Comparison of ENCODE assay signal across 8 cellular contexts in genomic region chrX:40171513-40172168, GRCh38.
DNase-seq lines count a peak whose midpoint lies in the region; ATAC-seq, FAIRE-seq and TF ChIP-seq lines count a peak whose summit lies in the region.

No MANE protein-coding gene starts in this region.

- H3K4me3 ChIP-seq in DND-41 (ENCODE audit: low read depth in 1 of 2, low read length in 2 of 2) (peak overlapping the region; percentile 12 to 51; a peak in 3 of 4 replicates), PC-3 (ENCODE audit: low read length) (peak overlapping the region; percentile 67), breast epithelium (peak overlapping the region; percentile 46 to 70 (median 50))

- H3K4me2 ChIP-seq in DND-41 (ENCODE audit: insufficient read depth, low read length) (peak overlapping the region; percentile 73), PC-3 (ENCODE audit: low read length) (peak overlapping the region; percentile 91)

- H3K9me2 ChIP-seq in PC-3 (replicated peaks; ENCODE audit: low read length): no peaks in the 10 kb centered on the region

- DNase-seq in DND-41 (no peak), PC-3 (peak; percentile 36), breast epithelium (ENCODE audit: low spot score in 2 of 2) (no peak), DMS114 treated with DMSO at 0.1 percent for 48 hours (lab: John Stamatoyannopoulos, UW; ENCODE audit: unreplicated experiment) (no peak), NCI-H1436 treated with DMSO at 0.1 percent for 48 hours (lab: John Stamatoyannopoulos, UW) (no peak), frontal cortex (ENCODE audit: low spot score in 2 of 2) (no peak)
- DNase-seq in stimulated activated naive CD8-positive, alpha-beta T cell treated with anti-CD3 and anti-CD28 coated beads, Interleukin-15, amount 100 ng/mL, for 72 hours: peak; percentile 39 to 42

- ATAC-seq in DND-41 (ENCODE audit: insufficient read depth, low read depth): no peak
- ATAC-seq in PC-3: peak; percentile 11
- ATAC-seq in stimulated activated naive CD8-positive, alpha-beta T cell treated with anti-CD3 and anti-CD28 coated beads, Interleukin-15, amount 100 ng/mL, for 72 hours: no peak

- H4K20me1 ChIP-seq in DND-41 (ENCODE audit: insufficient read depth, low read length) (no peaks in the 10 kb centered on the region; the same call in 1 of the 2 replicates), PC-3 (ENCODE audit: low read length) (no peaks in the 10 kb centered on the region)

- H3K4me3 Mint-ChIP-seq in stimulated activated naive CD8-positive, alpha-beta T cell treated with anti-CD3 and anti-CD28 coated beads, Interleukin-15, amount 100 ng/mL, for 72 hours: peak overlapping the region; percentile 94 to 95

- H3K27me3 ChIP-seq in DND-41 (ENCODE audit: insufficient read depth, low read length, poor library complexity) (peaks cover 13% of the 10 kb centered on the region), PC-3 (ENCODE audit: low read length) (no peaks in the 10 kb centered on the region), breast epithelium (peaks cover 0 to 93% of the 10 kb centered on the region in 2 donors), layer of hippocampus (ENCODE audit: control insufficient read depth, insufficient read depth, low read length) (no peaks in the 10 kb centered on the region)

- no peaks in the 10 kb centered on the region for H3K27me3 Mint-ChIP-seq in stimulated activated naive CD8-positive, alpha-beta T cell treated with anti-CD3 and anti-CD28 coated beads, Interleukin-15, amount 100 ng/mL, for 72 hours

- CTCF ChIA-PET in PC-3 (lab: Charles Lee): interaction anchor here (0.5 kb wide), 1 partner anchor 96 kb away, joined by 5 read pairs; no protein-coding TSS in a partner anchor

- H3K27ac Mint-ChIP-seq in stimulated activated naive CD8-positive, alpha-beta T cell treated with anti-CD3 and anti-CD28 coated beads, Interleukin-15, amount 100 ng/mL, for 72 hours: peak overlapping the region; percentile 95 to 99

- BruUV-seq in PC-3 (replicated peaks; lab: Mats Ljungman, UMichigan): no TSS peak

- no peak overlapping the region for H3K27ac ChIP-seq in DND-41 (ENCODE audit: low read length)
- H3K27ac ChIP-seq in PC-3 (ENCODE audit: low read length): peak overlapping the region; percentile 38
- peak overlapping the region; percentile 83 to 97 for H3K27ac ChIP-seq in breast epithelium
- peak overlapping the region; percentile 38 for H3K27ac ChIP-seq in layer of hippocampus (ENCODE audit: low read depth, low read length)

- H3F3A ChIP-seq in PC-3 (ENCODE audit: low read length, unreplicated experiment): no peaks in the 10 kb centered on the region

- H3K9me3 ChIP-seq in DND-41 (ENCODE audit: insufficient read depth, low read length, severe bottlenecking) (no peaks in the 10 kb centered on the region), PC-3 (ENCODE audit: low read length) (no peaks in the 10 kb centered on the region), breast epithelium (peaks cover 0 to 5% of the 10 kb centered on the region in 2 donors)

- TF ChIP-seq CTCF in DND-41 (IDR thresholded peaks at IDR 0.05; ENCODE audit: borderline replicate concordance, extremely low read depth, low read length, poor library complexity, severe bottlenecking) (no peak), PC-3 (conservative IDR thresholded peaks at IDR 0.05; ENCODE audit: low read depth, low read length) (no peak), breast epithelium (IDR thresholded peaks at IDR 0.05) (no peak)

- intact Hi-C loops in PC-3 (cut with micrococcal nuclease) (loop anchor here (5.0 to 10.0 kb wide), 4 partner anchors 64 to 439 kb away; no protein-coding TSS in a partner anchor), breast epithelium (cut with DNase I; ENCODE audit: low total_unique reads) (no loop called here)

- H3K36me3 ChIP-seq in DND-41 (ENCODE audit: insufficient read depth, low read length) (no peaks in the 10 kb centered on the region), PC-3 (ENCODE audit: low read depth, low read length) (no peaks in the 10 kb centered on the region), breast epithelium (no peaks in the 10 kb centered on the region)

- no peaks in the 10 kb centered on the region for H3K9me3 Mint-ChIP-seq in stimulated activated naive CD8-positive, alpha-beta T cell treated with anti-CD3 and anti-CD28 coated beads, Interleukin-15, amount 100 ng/mL, for 72 hours

- H3K79me2 ChIP-seq in DND-41 (ENCODE audit: insufficient read depth, low read length) (peaks cover 19% of the 10 kb centered on the region), PC-3 (ENCODE audit: low read length) (no peaks in the 10 kb centered on the region; the same call in 1 of the 2 replicates)

- H3K4me1 Mint-ChIP-seq in stimulated activated naive CD8-positive, alpha-beta T cell treated with anti-CD3 and anti-CD28 coated beads, Interleukin-15, amount 100 ng/mL, for 72 hours: peaks cover 48% of the 10 kb centered on the region

- POLR2A ChIA-PET in PC-3 (lab: Charles Lee; ENCODE audit: unreplicated experiment): no interaction called here

- H3K9ac ChIP-seq in DND-41 (ENCODE audit: low read depth, low read length) (peak overlapping the region; percentile 63), PC-3 (ENCODE audit: low read length) (peak overlapping the region; percentile 62)

- no peak for FAIRE-seq in frontal cortex (lab: Jason Lieb, UNC)

- H3K4me1 ChIP-seq in DND-41 (ENCODE audit: insufficient read depth, low read length): peaks cover 53% of the 10 kb centered on the region
- H3K4me1 ChIP-seq in PC-3 (ENCODE audit: insufficient read depth, low read length): peaks cover 52% of the 10 kb centered on the region
- H3K4me1 ChIP-seq in breast epithelium: no peaks in the 10 kb centered on the region

- TF ChIP-seq POLR2A in breast epithelium (IDR thresholded peaks at IDR 0.05): no peak

- H2AFZ ChIP-seq in DND-41 (ENCODE audit: low read depth, low read length) (peak overlapping the region; percentile 68), PC-3 (ENCODE audit: low read length) (peak overlapping the region; percentile 69)

Comparison
In these comparisons a context has a peak if more than half of its experiments do, and no peak if none do; other contexts are left out.
1. DNase-seq: peak in PC-3 (single experiment) and stimulated activated naive CD8-positive, alpha-beta T cell treated with anti-CD3 and anti-CD28 coated beads, Interleukin-15, amount 100 ng/mL, for 72 hours (2 of 2); none in DND-41 (single experiment), breast epithelium (0 of 2), DMS114 treated with DMSO at 0.1 percent for 48 hours (single experiment), NCI-H1436 treated with DMSO at 0.1 percent for 48 hours (single experiment) and frontal cortex (0 of 2).
2. Peak in every context shown above with its lines, with median percentiles within 50 percentile points of each other: H3K4me3 ChIP-seq.